ENCODE assay signal across 1 cellular context in the genomic region with DNA sequence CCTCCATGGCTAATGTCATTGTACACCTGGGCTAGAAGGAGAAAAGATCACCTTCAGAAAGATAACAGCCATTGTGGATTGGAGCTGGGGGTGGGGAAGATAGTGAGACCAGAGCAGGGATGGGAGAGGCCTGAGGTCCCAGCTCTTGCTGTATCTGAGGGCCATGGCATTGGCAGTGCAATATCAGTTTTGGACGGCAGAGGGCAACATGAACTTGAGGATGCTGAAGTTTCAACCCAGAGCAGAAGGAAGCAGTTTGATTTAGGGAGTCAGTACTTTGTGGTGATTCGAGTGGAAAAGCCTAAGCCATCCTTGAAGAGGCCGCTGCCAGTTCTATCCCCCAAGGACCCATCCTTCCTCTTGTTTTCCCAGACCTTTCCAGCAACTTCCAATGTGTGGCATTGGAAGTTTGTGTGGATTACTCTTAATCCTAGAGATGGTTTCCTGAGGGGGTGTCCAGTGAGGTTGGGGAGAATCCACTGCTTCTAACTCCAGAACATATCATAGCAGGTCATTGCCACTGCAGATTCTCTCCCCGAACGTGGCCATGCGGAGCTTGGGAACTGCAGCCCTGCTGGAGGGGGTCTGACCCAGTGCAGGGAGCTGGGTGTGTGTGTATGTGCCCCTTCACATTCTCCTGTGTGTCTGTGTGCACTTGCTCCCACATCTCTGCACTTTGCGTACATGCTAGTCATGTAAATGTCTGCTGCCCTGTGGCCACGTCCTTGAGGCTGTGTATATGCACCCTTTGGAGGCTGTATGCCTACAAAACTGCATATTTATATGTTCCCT.
TF ChIP-seq lines count a peak whose summit lies in the region.

No MANE protein-coding gene starts in this region.

TF ChIP-seq in K562, 482 proteins besides CTCF, POLR2A, EP300 and RAD21 (continued from another document and continues in another):
- TF ChIP-seq, protein P1, sequence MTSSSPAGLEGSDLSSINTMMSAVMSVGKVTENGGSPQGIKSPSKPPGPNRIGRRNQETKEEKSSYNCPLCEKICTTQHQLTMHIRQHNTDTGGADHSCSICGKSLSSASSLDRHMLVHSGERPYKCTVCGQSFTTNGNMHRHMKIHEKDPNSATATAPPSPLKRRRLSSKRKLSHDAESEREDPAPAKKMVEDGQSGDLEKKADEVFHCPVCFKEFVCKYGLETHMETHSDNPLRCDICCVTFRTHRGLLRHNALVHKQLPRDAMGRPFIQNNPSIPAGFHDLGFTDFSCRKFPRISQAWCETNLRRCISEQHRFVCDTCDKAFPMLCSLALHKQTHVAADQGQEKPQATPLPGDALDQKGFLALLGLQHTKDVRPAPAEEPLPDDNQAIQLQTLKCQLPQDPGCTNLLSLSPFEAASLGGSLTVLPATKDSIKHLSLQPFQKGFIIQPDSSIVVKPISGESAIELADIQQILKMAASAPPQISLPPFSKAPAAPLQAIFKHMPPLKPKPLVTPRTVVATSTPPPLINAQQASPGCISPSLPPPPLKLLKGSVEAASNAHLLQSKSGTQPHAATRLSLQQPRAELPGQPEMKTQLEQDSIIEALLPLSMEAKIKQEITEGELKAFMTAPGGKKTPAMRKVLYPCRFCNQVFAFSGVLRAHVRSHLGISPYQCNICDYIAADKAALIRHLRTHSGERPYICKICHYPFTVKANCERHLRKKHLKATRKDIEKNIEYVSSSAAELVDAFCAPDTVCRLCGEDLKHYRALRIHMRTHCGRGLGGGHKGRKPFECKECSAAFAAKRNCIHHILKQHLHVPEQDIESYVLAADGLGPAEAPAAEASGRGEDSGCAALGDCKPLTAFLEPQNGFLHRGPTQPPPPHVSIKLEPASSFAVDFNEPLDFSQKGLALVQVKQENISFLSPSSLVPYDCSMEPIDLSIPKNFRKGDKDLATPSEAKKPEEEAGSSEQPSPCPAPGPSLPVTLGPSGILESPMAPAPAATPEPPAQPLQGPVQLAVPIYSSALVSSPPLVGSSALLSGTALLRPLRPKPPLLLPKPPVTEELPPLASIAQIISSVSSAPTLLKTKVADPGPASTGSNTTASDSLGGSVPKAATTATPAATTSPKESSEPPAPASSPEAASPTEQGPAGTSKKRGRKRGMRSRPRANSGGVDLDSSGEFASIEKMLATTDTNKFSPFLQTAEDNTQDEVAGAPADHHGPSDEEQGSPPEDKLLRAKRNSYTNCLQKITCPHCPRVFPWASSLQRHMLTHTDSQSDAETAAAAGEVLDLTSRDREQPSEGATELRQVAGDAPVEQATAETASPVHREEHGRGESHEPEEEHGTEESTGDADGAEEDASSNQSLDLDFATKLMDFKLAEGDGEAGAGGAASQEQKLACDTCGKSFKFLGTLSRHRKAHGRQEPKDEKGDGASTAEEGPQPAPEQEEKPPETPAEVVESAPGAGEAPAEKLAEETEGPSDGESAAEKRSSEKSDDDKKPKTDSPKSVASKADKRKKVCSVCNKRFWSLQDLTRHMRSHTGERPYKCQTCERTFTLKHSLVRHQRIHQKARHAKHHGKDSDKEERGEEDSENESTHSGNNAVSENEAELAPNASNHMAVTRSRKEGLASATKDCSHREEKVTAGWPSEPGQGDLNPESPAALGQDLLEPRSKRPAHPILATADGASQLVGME (CRISPR knock-in tag; IDR thresholded peaks at IDR 0.05) = 0 out of 2 replicates have a peak, but pooled peaks have one; percentile 58
- TF ChIP-seq STAG1 (CRISPR knock-in tag; IDR thresholded peaks at IDR 0.05; ENCODE audit: borderline replicate concordance) = peak; percentile 66; the same call in 1 of the 2 replicates
- TF ChIP-seq TFAP4 (CRISPR knock-in tag; IDR thresholded peaks at IDR 0.05; ENCODE audit: borderline replicate concordance) = no peak
- peak; percentile 25; the same call in 1 of the 2 replicates for TF ChIP-seq ARID4B (CRISPR knock-in tag; IDR thresholded peaks at IDR 0.05)
- no peak for TF ChIP-seq MBD1 (CRISPR knock-in tag; IDR thresholded peaks at IDR 0.05)
- TF ChIP-seq CHD2 (IDR thresholded peaks at IDR 0.05; ENCODE audit: low read depth, low read length) = no peak
- no peak for TF ChIP-seq MCM5 (IDR thresholded peaks at IDR 0.05; ENCODE audit: low read depth)
- no peak for TF ChIP-seq NCOA6 (IDR thresholded peaks at IDR 0.05)
- TF ChIP-seq ZNF184 (CRISPR knock-in tag; IDR thresholded peaks at IDR 0.05) = no peak
- TF ChIP-seq CC2D1A (IDR thresholded peaks at IDR 0.05) = peak; percentile 88
- TF ChIP-seq SMARCA5 (IDR thresholded peaks at IDR 0.05) = peak; percentile 69; the same call in 1 of the 2 replicates
- TF ChIP-seq ZNF707 (CRISPR knock-in tag; conservative IDR thresholded peaks at IDR 0.05) = no peak
- TF ChIP-seq MYC (IDR thresholded peaks at IDR 0.05; ENCODE audit: low read depth, low read length) = no peak
- no peak for TF ChIP-seq MYC (CRISPR knock-in tag; IDR thresholded peaks at IDR 0.05; ENCODE audit: borderline replicate concordance, low read depth)
- TF ChIP-seq XRCC5 (IDR thresholded peaks at IDR 0.05; ENCODE audit: low read depth, low read length) = peak; percentile 67; the same call in 1 of the 2 replicates
- peak; percentile 46; the same call in 1 of the 2 replicates for TF ChIP-seq BMI1 (IDR thresholded peaks at IDR 0.05; ENCODE audit: low read length)
- no peak for TF ChIP-seq ZNF121 (CRISPR knock-in tag; conservative IDR thresholded peaks at IDR 0.05)
- TF ChIP-seq, protein P2, sequence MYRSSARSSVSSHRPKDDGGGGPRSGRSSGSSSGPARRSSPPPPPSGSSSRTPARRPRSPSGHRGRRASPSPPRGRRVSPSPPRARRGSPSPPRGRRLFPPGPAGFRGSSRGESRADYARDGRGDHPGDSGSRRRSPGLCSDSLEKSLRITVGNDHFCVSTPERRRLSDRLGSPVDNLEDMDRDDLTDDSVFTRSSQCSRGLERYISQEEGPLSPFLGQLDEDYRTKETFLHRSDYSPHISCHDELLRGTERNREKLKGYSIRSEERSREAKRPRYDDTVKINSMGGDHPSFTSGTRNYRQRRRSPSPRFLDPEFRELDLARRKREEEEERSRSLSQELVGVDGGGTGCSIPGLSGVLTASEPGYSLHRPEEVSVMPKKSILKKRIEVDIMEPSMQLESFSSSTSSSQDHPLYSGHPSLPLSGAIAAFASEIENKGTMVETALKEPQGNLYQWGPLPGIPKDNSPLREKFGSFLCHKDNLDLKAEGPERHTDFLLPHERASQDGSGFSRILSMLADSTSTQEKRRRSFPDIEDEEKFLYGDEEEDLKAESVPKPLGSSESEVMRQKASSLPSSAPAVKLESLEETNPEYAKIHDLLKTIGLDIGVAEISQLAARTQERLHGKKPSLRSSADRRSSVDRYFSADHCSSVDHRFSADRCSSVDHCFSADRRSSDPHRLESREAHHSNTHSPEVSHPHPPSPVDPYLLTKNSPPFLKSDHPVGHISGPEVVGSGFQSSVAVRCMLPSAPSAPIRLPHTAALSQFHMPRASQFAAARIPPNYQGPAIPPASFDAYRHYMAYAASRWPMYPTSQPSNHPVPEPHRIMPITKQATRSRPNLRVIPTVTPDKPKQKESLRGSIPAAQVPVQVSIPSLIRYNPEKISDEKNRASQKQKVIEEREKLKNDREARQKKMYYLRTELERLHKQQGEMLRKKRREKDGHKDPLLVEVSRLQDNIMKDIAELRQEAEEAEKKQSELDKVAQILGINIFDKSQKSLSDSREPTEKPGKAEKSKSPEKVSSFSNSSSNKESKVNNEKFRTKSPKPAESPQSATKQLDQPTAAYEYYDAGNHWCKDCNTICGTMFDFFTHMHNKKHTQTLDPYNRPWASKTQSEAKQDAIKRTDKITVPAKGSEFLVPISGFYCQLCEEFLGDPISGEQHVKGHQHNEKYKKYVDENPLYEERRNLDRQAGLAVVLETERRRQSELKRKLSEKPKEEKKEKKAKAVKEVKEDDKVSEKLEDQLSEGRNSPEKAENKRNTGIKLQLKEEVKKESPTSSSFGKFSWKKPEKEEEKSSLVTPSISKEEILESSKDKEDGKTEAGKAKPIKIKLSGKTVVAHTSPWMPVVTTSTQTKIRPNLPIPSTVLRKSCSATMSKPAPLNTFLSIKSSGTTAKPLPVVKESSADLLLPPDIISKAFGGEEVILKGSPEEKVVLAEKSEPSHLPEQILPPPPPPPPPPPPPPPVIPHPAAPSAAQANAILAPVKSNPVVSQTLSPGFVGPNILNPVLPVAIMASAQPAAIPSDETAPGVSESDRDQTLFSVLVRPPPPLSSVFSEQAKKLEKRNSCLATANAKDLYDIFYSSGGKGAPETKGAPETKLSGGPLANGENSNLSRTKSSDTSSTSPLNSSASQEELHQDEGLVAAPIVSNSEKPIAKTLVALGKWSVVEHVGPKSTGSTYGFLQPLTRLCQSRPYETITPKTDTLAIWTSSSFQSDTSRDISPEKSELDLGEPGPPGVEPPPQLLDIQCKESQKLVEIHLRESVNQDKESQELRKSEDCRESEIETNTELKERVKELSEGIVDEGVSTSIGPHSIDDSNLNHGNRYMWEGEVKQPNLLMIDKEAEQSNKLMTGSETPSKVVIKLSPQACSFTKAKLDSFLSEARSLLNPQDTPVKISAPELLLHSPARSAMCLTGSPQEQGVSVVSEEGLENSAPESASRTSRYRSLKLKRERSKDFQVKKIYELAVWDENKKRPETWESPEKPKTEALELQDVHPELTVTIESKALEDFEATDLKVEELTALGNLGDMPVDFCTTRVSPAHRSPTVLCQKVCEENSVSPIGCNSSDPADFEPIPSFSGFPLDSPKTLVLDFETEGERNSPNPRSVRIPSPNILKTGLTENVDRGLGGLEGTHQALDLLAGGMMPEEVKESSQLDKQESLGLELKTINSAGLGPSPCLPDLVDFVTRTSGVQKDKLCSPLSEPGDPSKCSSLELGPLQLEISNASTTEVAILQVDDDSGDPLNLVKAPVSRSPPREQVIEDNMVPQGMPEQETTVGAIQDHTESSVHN (IDR thresholded peaks at IDR 0.05; ENCODE audit: borderline replicate concordance in 1 of 2, low read depth in 1 of 2) = no peak
- TF ChIP-seq ZEB2 (IDR thresholded peaks at IDR 0.05) = no peak
- no peak for TF ChIP-seq NFRKB (IDR thresholded peaks at IDR 0.05; ENCODE audit: low read depth)
- TF ChIP-seq, protein P3, sequence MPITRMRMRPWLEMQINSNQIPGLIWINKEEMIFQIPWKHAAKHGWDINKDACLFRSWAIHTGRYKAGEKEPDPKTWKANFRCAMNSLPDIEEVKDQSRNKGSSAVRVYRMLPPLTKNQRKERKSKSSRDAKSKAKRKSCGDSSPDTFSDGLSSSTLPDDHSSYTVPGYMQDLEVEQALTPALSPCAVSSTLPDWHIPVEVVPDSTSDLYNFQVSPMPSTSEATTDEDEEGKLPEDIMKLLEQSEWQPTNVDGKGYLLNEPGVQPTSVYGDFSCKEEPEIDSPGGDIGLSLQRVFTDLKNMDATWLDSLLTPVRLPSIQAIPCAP (CRISPR knock-in tag; IDR thresholded peaks at IDR 0.05; ENCODE audit: borderline replicate concordance) = no peak
- TF ChIP-seq TFAM (CRISPR knock-in tag; conservative IDR thresholded peaks at IDR 0.05) = no peak
- TF ChIP-seq RB1 (IDR thresholded peaks at IDR 0.05; ENCODE audit: low read depth) = peak; percentile 55; the same call in 1 of the 2 replicates
- TF ChIP-seq, protein P4, sequence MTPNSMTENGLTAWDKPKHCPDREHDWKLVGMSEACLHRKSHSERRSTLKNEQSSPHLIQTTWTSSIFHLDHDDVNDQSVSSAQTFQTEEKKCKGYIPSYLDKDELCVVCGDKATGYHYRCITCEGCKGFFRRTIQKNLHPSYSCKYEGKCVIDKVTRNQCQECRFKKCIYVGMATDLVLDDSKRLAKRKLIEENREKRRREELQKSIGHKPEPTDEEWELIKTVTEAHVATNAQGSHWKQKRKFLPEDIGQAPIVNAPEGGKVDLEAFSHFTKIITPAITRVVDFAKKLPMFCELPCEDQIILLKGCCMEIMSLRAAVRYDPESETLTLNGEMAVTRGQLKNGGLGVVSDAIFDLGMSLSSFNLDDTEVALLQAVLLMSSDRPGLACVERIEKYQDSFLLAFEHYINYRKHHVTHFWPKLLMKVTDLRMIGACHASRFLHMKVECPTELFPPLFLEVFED (CRISPR knock-in tag; conservative IDR thresholded peaks at IDR 0.05) = 0 out of 2 replicates have a peak, but pooled peaks have one; percentile 39
- TF ChIP-seq JUND (IDR thresholded peaks at IDR 0.05; ENCODE audit: borderline replicate concordance, low read depth, low read length) = peak; percentile 42
- no peak for TF ChIP-seq JUND (tag; IDR thresholded peaks at IDR 0.05; ENCODE audit: borderline replicate concordance, low read depth, low read length)
- TF ChIP-seq ZNF551 (CRISPR knock-in tag; IDR thresholded peaks at IDR 0.05) = no peak
